1 cellular context compared by ENCODE assay signal in genomic region chr12:11730299-11731041, GRCh38.
TF ChIP-seq lines count a peak whose summit lies in the region.

No MANE protein-coding gene starts in this region.

TF ChIP-seq in GM12878, 131 proteins besides CTCF, POLR2A, EP300 and RAD21 (continued from another document):
- peak; percentile 42; the same call in 1 of the 2 replicates for TF ChIP-seq PML (IDR thresholded peaks at IDR 0.05; ENCODE audit: low read length)
